Comparison of ENCODE assay signal across 8 cellular contexts in the genomic region with DNA sequence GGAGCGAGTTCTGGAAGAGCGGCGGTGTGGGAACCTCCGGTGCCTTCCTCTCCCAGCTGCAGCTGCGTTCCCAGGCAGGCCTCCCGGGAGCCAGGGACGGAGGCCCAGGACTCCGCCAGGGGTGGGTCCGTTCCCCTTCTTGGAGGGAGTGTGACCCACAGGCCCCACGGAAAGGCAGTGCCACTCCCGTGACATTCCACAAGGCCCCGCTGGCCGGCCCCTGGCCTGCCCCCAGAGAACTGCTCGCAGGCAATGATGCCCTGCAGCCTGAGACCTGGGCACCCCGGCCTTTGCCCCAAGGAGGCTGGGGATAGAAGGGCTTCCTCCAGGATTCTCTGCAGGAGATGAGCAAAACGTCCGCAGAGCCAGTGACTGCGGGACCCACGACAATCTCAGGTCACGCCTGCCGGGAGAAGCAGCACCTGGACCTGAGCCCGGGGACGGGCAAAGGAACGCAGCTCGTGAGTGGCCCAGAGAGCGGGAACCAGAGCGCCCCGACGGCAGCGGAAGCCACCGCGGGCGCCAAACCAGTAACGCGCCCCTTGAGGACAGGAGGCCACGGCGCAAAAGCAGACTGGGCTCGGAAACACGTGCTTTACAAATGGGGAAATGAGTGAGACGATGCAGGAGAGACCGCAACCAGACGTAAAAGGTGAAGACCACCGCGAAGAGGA. TPM values are rescaled to one million over a fixed set of nuclear protein-coding genes. Genes with fewer than 3 reads are reported as not detected.
DNase-seq lines count a peak whose midpoint lies in the region; ATAC-seq lines count a peak whose summit lies in the region.

No MANE protein-coding gene starts in this region.

- peak; percentile 4 for DNase-seq in NCI-H774 (lab: John Stamatoyannopoulos, UW)
- peak in 1 of 2 donors; percentile 54 for DNase-seq in activated naive CD4-positive, alpha-beta T cell treated with anti-CD3 and anti-CD28 coated beads, Interleukin-2, amount 50 U/mL, for 72 hours (ENCODE audit: low spot score in 2 of 2)
- DNase-seq in memory B cell (ENCODE audit: low spot score in 2 of 2): peak in 1 of 2 donors; percentile 29
- DNase-seq in stimulated activated naive CD8-positive, alpha-beta T cell treated with anti-CD3 and anti-CD28 coated beads, Interleukin-15, amount 100 ng/mL, for 72 hours: peak; percentile 36 to 48
- DNase-seq in anterior cingulate cortex (lab: John Stamatoyannopoulos, UW): no peak
- DNase-seq in NCI-H2227 treated with DMSO at 0.1 percent for 48 hours (lab: John Stamatoyannopoulos, UW): no peak
- DNase-seq in NCI-H146 (lab: John Stamatoyannopoulos, UW): no peak
- no peak for DNase-seq in dermis blood vessel endothelial cell

- H3K36me3 Mint-ChIP-seq in activated naive CD4-positive, alpha-beta T cell treated with anti-CD3 and anti-CD28 coated beads, Interleukin-2, amount 50 U/mL, for 72 hours: peaks cover 9 to 15% of the 10 kb centered on the region in 2 donors
- no peaks in the 10 kb centered on the region for H3K36me3 Mint-ChIP-seq in memory B cell

- H3K9me3 Mint-ChIP-seq in activated naive CD4-positive, alpha-beta T cell treated with anti-CD3 and anti-CD28 coated beads, Interleukin-2, amount 50 U/mL, for 72 hours: peaks cover 0 to 7% of the 10 kb centered on the region in 2 donors
- H3K9me3 Mint-ChIP-seq in memory B cell: peaks cover 4% of the 10 kb centered on the region
- peaks cover 6 to 9% of the 10 kb centered on the region in 2 donors for H3K9me3 Mint-ChIP-seq in stimulated activated naive CD8-positive, alpha-beta T cell treated with anti-CD3 and anti-CD28 coated beads, Interleukin-15, amount 100 ng/mL, for 72 hours

- peak overlapping the region; percentile 64 for H3K4me3 Mint-ChIP-seq in memory B cell
- H3K4me3 Mint-ChIP-seq in stimulated activated naive CD8-positive, alpha-beta T cell treated with anti-CD3 and anti-CD28 coated beads, Interleukin-15, amount 100 ng/mL, for 72 hours: peak overlapping the region; percentile 66 to 85

- H3K4me1 Mint-ChIP-seq in memory B cell: no peaks in the 10 kb centered on the region
- H3K4me1 Mint-ChIP-seq in stimulated activated naive CD8-positive, alpha-beta T cell treated with anti-CD3 and anti-CD28 coated beads, Interleukin-15, amount 100 ng/mL, for 72 hours: peaks cover 12% of the 10 kb centered on the region

- H3K27me3 Mint-ChIP-seq in memory B cell: peaks cover 17% of the 10 kb centered on the region
- peaks cover 30% of the 10 kb centered on the region for H3K27me3 Mint-ChIP-seq in stimulated activated naive CD8-positive, alpha-beta T cell treated with anti-CD3 and anti-CD28 coated beads, Interleukin-15, amount 100 ng/mL, for 72 hours

- peak overlapping the region; percentile 38 to 72 for H3K27ac Mint-ChIP-seq in activated naive CD4-positive, alpha-beta T cell treated with anti-CD3 and anti-CD28 coated beads, Interleukin-2, amount 50 U/mL, for 72 hours
- no peak overlapping the region for H3K27ac Mint-ChIP-seq in memory B cell
- no peak overlapping the region for H3K27ac Mint-ChIP-seq in stimulated activated naive CD8-positive, alpha-beta T cell treated with anti-CD3 and anti-CD28 coated beads, Interleukin-15, amount 100 ng/mL, for 72 hours

- peak; percentile 83 to 91 for ATAC-seq in activated naive CD4-positive, alpha-beta T cell treated with anti-CD3 and anti-CD28 coated beads, Interleukin-2, amount 50 U/mL, for 72 hours
- ATAC-seq in memory B cell (ENCODE audit: low read depth): peak; percentile 90
- peak; percentile 76 for ATAC-seq in stimulated activated naive CD8-positive, alpha-beta T cell treated with anti-CD3 and anti-CD28 coated beads, Interleukin-15, amount 100 ng/mL, for 72 hours

RNA-seq across cellular contexts. Expression of a gene that starts 9.3 kb away (rescaled TPM):
- total RNA-seq in activated naive CD4-positive, alpha-beta T cell treated with anti-CD3 and anti-CD28 coated beads, Interleukin-2, amount 50 U/mL, for 72 hours: not detected
- total RNA-seq in dermis blood vessel endothelial cell: not detected in 2 replicates

RNA-seq across cellular contexts. Expression of a gene that starts 36.1 kb away (rescaled TPM):
- 1 to 10 TPM; 3.1 to 7.3 TPM for total RNA-seq in activated naive CD4-positive, alpha-beta T cell treated with anti-CD3 and anti-CD28 coated beads, Interleukin-2, amount 50 U/mL, for 72 hours
- total RNA-seq in dermis blood vessel endothelial cell: 15.7 and 28.0 TPM in 2 replicates

Comparison
In these comparisons a context has a peak if more than half of its experiments do, and no peak if none do; other contexts are left out.
1. DNase-seq: peak in NCI-H774 (single experiment) and stimulated activated naive CD8-positive, alpha-beta T cell treated with anti-CD3 and anti-CD28 coated beads, Interleukin-15, amount 100 ng/mL, for 72 hours (2 of 2); none in anterior cingulate cortex (0 of 58), NCI-H2227 treated with DMSO at 0.1 percent for 48 hours (single experiment), NCI-H146 (single experiment) and dermis blood vessel endothelial cell (single experiment).
2. H3K27ac Mint-ChIP-seq: peak in activated naive CD4-positive, alpha-beta T cell treated with anti-CD3 and anti-CD28 coated beads, Interleukin-2, amount 50 U/mL, for 72 hours (2 of 2); none in memory B cell (single experiment) and stimulated activated naive CD8-positive, alpha-beta T cell treated with anti-CD3 and anti-CD28 coated beads, Interleukin-15, amount 100 ng/mL, for 72 hours (0 of 2).
3. Peak in every context shown above with its lines, with median percentiles within 50 percentile points of each other: ATAC-seq.